Comparison of ENCODE assay signal across 1 cellular context in the genomic region with DNA sequence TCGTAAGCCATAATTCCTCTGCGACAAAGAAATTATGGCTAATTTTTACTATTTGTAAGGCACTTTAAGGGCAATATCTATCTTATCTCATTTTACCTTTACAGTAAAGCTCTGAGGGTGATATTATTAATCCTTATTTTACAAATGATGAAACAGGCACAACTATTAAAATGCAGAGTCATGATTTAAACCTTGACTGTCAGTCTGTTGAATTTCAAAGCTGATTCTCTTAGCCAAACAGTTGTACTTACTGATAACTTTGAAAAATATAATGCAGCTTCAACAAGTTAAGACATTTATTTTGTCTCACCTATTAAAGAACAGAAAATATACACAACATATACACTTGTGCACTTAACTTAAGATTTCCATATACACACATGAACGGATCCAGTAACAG.
TF ChIP-seq lines count a peak whose summit lies in the region.

No MANE protein-coding gene starts in this region.

TF ChIP-seq in HepG2, 621 proteins besides CTCF, POLR2A, EP300 and RAD21 (continued from another document):
- peak; percentile 43; the same call in 1 of the 2 replicates for TF ChIP-seq MAFF (IDR thresholded peaks at IDR 0.05; ENCODE audit: low read depth, low read length)
- TF ChIP-seq, protein P1, sequence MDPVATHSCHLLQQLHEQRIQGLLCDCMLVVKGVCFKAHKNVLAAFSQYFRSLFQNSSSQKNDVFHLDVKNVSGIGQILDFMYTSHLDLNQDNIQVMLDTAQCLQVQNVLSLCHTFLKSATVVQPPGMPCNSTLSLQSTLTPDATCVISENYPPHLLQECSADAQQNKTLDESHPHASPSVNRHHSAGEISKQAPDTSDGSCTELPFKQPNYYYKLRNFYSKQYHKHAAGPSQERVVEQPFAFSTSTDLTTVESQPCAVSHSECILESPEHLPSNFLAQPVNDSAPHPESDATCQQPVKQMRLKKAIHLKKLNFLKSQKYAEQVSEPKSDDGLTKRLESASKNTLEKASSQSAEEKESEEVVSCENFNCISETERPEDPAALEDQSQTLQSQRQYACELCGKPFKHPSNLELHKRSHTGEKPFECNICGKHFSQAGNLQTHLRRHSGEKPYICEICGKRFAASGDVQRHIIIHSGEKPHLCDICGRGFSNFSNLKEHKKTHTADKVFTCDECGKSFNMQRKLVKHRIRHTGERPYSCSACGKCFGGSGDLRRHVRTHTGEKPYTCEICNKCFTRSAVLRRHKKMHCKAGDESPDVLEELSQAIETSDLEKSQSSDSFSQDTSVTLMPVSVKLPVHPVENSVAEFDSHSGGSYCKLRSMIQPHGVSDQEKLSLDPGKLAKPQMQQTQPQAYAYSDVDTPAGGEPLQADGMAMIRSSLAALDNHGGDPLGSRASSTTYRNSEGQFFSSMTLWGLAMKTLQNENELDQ (CRISPR knock-in tag; IDR thresholded peaks at IDR 0.05; ENCODE audit: borderline replicate concordance) = no peak
- TF ChIP-seq, protein P2, sequence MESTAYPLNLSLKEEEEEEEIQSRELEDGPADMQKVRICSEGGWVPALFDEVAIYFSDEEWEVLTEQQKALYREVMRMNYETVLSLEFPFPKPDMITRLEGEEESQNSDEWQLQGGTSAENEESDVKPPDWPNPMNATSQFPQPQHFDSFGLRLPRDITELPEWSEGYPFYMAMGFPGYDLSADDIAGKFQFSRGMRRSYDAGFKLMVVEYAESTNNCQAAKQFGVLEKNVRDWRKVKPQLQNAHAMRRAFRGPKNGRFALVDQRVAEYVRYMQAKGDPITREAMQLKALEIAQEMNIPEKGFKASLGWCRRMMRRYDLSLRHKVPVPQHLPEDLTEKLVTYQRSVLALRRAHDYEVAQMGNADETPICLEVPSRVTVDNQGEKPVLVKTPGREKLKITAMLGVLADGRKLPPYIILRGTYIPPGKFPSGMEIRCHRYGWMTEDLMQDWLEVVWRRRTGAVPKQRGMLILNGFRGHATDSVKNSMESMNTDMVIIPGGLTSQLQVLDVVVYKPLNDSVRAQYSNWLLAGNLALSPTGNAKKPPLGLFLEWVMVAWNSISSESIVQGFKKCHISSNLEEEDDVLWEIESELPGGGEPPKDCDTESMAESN (CRISPR knock-in tag; conservative IDR thresholded peaks at IDR 0.05) = no peak
- TF ChIP-seq MIER2 (CRISPR knock-in tag; IDR thresholded peaks at IDR 0.05) = no peak
- peak; percentile 32 to 50; a peak in 2 of 4 replicates for TF ChIP-seq MAFK (conservative IDR thresholded peaks at IDR 0.05 in 1 of 2, IDR thresholded peaks at IDR 0.05 in 1 of 2; ENCODE audit: low read length in 2 of 2)
